In genomic region chr17:40561871-40562611, GRCh38 we compare ENCODE assay signal across 8 cellular contexts. TPM values are rescaled to one million over a fixed set of nuclear protein-coding genes. Genes with fewer than 3 reads are reported as not detected.
DNase-seq lines count a peak whose midpoint lies in the region; ATAC-seq and TF ChIP-seq lines count a peak whose summit lies in the region.

No MANE protein-coding gene starts in this region.

- H3K27me3 ChIP-seq in transverse colon, result no peaks in the 10 kb centered on the region

- no peaks in the 10 kb centered on the region for H3K9me3 ChIP-seq in transverse colon

- intact Hi-C loops in transverse colon (cut with DNase I; ENCODE audit: low total_unique reads), result loop anchor here (2.0 kb wide), 2 partner anchors 163 to 203 kb away; no protein-coding TSS in a partner anchor

- no peak for TF ChIP-seq POLR2A in transverse colon (IDR thresholded peaks at IDR 0.05)

- WGBS in transverse colon (ENCODE audit: low coverage in 1 of 2), 2 donors, result 54 to 70% methylated on average over 2 to 8 of the region's 8 CpGs

- H3K36me3 Mint-ChIP-seq in osteocyte (ENCODE audit: unreplicated experiment), result peaks cover under 1% of the 10 kb centered on the region

- in situ Hi-C loops in transverse colon (cut with MboI; ENCODE audit: low pct_ligation_motif_present in 1 of 4, low pct_unique_long_range_greater_than_20kb in 1 of 4, low sequenced_read_pairs in 3 of 4), result no loop called here

- no peak overlapping the region for H3K4me3 Mint-ChIP-seq in osteocyte (ENCODE audit: unreplicated experiment)

- H3K27me3 Mint-ChIP-seq in osteocyte (ENCODE audit: unreplicated experiment), result peaks cover 16% of the 10 kb centered on the region

- no peaks in the 10 kb centered on the region for H3K9me3 Mint-ChIP-seq in osteocyte (ENCODE audit: unreplicated experiment)

- H3K4me1 Mint-ChIP-seq in osteocyte (ENCODE audit: unreplicated experiment), result peaks cover 39% of the 10 kb centered on the region

- TF ChIP-seq CTCF in osteocyte (IDR thresholded peaks at IDR 0.05) (peak; percentile 8), transverse colon (IDR thresholded peaks at IDR 0.05) (peak in 1 of 5 experiments; percentile 17)

- TF ChIP-seq EP300 in transverse colon (IDR thresholded peaks at IDR 0.05; ENCODE audit: low read depth), result no peak

- no peak overlapping the region for H3K27ac Mint-ChIP-seq in osteocyte (ENCODE audit: unreplicated experiment)

- H3K36me3 ChIP-seq in transverse colon, result no peaks in the 10 kb centered on the region

- H3K27ac ChIP-seq in transverse colon, result no peak overlapping the region

- ATAC-seq in GM18502 (IDR thresholded peaks at IDR 0.05; ENCODE audit: poor library complexity, unreplicated experiment) (peak; percentile 36), HG03571 (IDR thresholded peaks at IDR 0.05; ENCODE audit: unreplicated experiment) (peak; percentile 29), GM21737 (IDR thresholded peaks at IDR 0.05; ENCODE audit: unreplicated experiment) (no peak)

- H3K4me3 ChIP-seq in transverse colon, result no peak overlapping the region

- H3K4me1 ChIP-seq in transverse colon, result peaks cover 6 to 22% (median 9%) of the 10 kb centered on the region in 4 donors

- peak; percentile 73 for DNase-seq in activated naive CD4-positive, alpha-beta T cell treated with Interleukin-2 at 50 U/mL for 16 hours
- DNase-seq in osteocyte (ENCODE audit: extremely low spot score, unreplicated experiment) (peak; percentile 57), cerebellar cortex (ENCODE audit: low spot score) (no peak), NCI-H524 (lab: John Stamatoyannopoulos, UW) (no peak), transverse colon (no peak)

RNA-seq across cellular contexts. Expression of gene CCR7, which starts 3.2 kb away (rescaled TPM):
- 0.21 TPM in 1 of 2 replicates, not detected in the other for total RNA-seq in osteocyte
- 1 to 10 TPM in 2 of 4 donors, under 1 TPM in 1, not detected in 1; 0.14 to 5.4 (median 4.9) TPM for total RNA-seq in transverse colon

Comparison
In these comparisons a context has a peak if more than half of its experiments do, and no peak if none do; other contexts are left out.
1. DNase-seq: peak in activated naive CD4-positive, alpha-beta T cell treated with Interleukin-2 at 50 U/mL for 16 hours (single experiment) and osteocyte (single experiment); none in cerebellar cortex (single experiment), NCI-H524 (0 of 2) and transverse colon (single experiment).